23 cellular contexts compared by ENCODE assay signal in the genomic region with DNA sequence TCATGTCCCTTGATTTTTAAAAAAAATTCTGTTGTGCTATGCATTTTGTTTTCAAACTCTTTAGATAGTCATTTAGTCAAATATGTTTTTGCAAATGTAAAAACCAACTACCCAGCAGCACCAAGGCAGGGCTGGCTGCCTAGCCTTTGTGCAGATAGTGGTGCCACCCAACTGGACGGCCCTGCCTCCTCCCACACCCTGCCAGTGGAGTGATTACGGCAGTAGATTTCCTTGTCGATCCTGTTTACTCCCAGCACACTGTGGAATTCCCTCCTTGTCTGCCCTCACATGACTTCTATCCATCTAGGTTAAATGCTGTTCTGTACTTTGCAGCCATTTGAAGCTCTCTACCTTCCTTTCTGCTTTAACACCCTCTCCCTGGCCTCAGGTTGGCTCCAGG.
"Had no signal": no experiment of that assay in that cellular context is flagged by ENCODE, and none has a peak within 500 bp of the region (broad histone marks: within the 10 kb centered on the region; RNA-seq: fewer than 3 reads in every experiment).

No MANE protein-coding gene starts in this region.

- H3K36me3 ChIP-seq: heart right ventricle, spleen, tibial artery had no signal

- DNase-seq: activated B cell treated with CpG ODN at 0.5 μM for 24 hours; activated CD4-positive, alpha-beta T cell treated with anti-CD3 and anti-CD28 coated beads for 36 hours; activated CD4-positive, alpha-beta T cell treated with anti-CD3 and anti-CD28 coated beads, Interleukin-2, amount 50 U/mL, for 48 hours; activated effector memory CD4-positive, alpha-beta T cell treated with Interleukin-2 at 50 U/mL for 16 hours; activated naive CD4-positive, alpha-beta T cell treated with anti-CD3 and anti-CD28 coated beads for 36 hours; activated naive CD8-positive, alpha-beta T cell treated with anti-CD3 and anti-CD28 coated beads, Interleukin-2, amount 10 ng/mL, durations not matched to agents 7 days and 5 days; activated T-cell treated with anti-CD3 and anti-CD28 coated beads, Interleukin-2, amount 50 U/mL, for 72 hours; amygdala; cerebellar nuclear complex; cortex of kidney; endodermal cell; foreskin fibroblast; heart right ventricle; kidney; left ventricle myocardium superior; mammary epithelial cell; midbrain; spleen; stimulated activated CD4-positive, alpha-beta T cell treated with anti-CD3 and anti-CD28 coated beads, Interleukin-4, amount 100 ng/mL, for 24 hours; stimulated activated naive CD8-positive, alpha-beta T cell treated with anti-CD3 and anti-CD28 coated beads, Interleukin-15, Interleukin-2, amounts not matched to agents 100 U/mL and 50 U/mL, for 24 hours; substantia nigra; T-helper 9 cell had no signal

- H3K27ac ChIP-seq: heart right ventricle, spleen, tibial artery had no signal

- H3K4me1 ChIP-seq: tibial artery had no signal

- H3K4me3 ChIP-seq: heart right ventricle, spleen, tibial artery had no signal

- ATAC-seq: activated CD4-positive, alpha-beta T cell treated with anti-CD3 and anti-CD28 coated beads for 36 hours; activated T-cell treated with anti-CD3 and anti-CD28 coated beads, Interleukin-2, amount 50 U/mL, for 72 hours; heart right ventricle; left ventricle myocardium superior; stimulated activated naive CD8-positive, alpha-beta T cell treated with anti-CD3 and anti-CD28 coated beads, Interleukin-15, Interleukin-2, amounts not matched to agents 100 U/mL and 50 U/mL, for 24 hours had no signal

- H3K27me3 ChIP-seq: tibial artery had no signal

- H3K9me3 ChIP-seq: heart right ventricle, spleen, tibial artery had no signal
